1 cellular context compared by ENCODE assay signal in genomic region chr3:193711523-193711963, GRCh38.
A peak's percentile ranks its signal among the peaks of the same experiment; 100 is the strongest.
TF ChIP-seq lines count a peak whose summit lies in the region.

No MANE protein-coding gene starts in this region.

TF ChIP-seq in HepG2, 621 proteins besides CTCF, POLR2A, EP300 and RAD21 (continued from another document and continues in another):
- TF ChIP-seq TRAFD1 (CRISPR knock-in tag; IDR thresholded peaks at IDR 0.05; ENCODE audit: borderline replicate concordance) (peak; percentile 62; the same call in 1 of the 2 replicates), MTA1 (CRISPR knock-in tag; IDR thresholded peaks at IDR 0.05; ENCODE audit: borderline replicate concordance) (peak; percentile 85), ZNF318 (CRISPR knock-in tag; IDR thresholded peaks at IDR 0.05) (peak; percentile 46; the same call in 1 of the 2 replicates), ATF5 (CRISPR knock-in tag; IDR thresholded peaks at IDR 0.05; ENCODE audit: low read depth) (no peak), PBX2 (CRISPR knock-in tag; IDR thresholded peaks at IDR 0.05) (0 out of 2 replicates have a peak, but pooled peaks have one; percentile 26), CC2D1A (CRISPR knock-in tag; IDR thresholded peaks at IDR 0.05) (no peak), ZNF101 (CRISPR knock-in tag; IDR thresholded peaks at IDR 0.05; ENCODE audit: borderline replicate concordance, low read depth) (no peak), DMAP1 (CRISPR knock-in tag; IDR thresholded peaks at IDR 0.05) (no peak), ZNF878 (CRISPR knock-in tag; IDR thresholded peaks at IDR 0.05) (peak; percentile 67; the same call in 1 of the 2 replicates), TFDP1 (CRISPR knock-in tag; IDR thresholded peaks at IDR 0.05; ENCODE audit: borderline replicate concordance) (peak; percentile 51; the same call in 1 of the 2 replicates), DBP (CRISPR knock-in tag; IDR thresholded peaks at IDR 0.05; ENCODE audit: not compliant biosample characterization) (no peak), ZBTB1 (CRISPR knock-in tag; IDR thresholded peaks at IDR 0.05; ENCODE audit: borderline replicate concordance) (no peak), BRF2 (CRISPR knock-in tag; IDR thresholded peaks at IDR 0.05) (no peak), HOXD1 (CRISPR knock-in tag; IDR thresholded peaks at IDR 0.05) (no peak), FOSL1 (CRISPR knock-in tag; IDR thresholded peaks at IDR 0.05; ENCODE audit: borderline replicate concordance) (no peak), ZFP36 (IDR thresholded peaks at IDR 0.05; ENCODE audit: borderline replicate concordance, low read depth, low read length, partially characterized antibody) (no peak), MXI1 (IDR thresholded peaks at IDR 0.05; ENCODE audit: borderline replicate concordance, low read depth, low read length) (peak; percentile 50; the same call in 1 of the 3 replicates), AGO2 (optimal IDR thresholded peaks at IDR 0.05; ENCODE audit: low read depth, low read length) (peak; percentile 52), ZC3H4 (CRISPR knock-in tag; IDR thresholded peaks at IDR 0.05; ENCODE audit: borderline replicate concordance) (no peak; the same call in 1 of the 2 replicates), PPARG (CRISPR knock-in tag; conservative IDR thresholded peaks at IDR 0.05) (peak; percentile 95), CCAR2 (optimal IDR thresholded peaks at IDR 0.05; ENCODE audit: low read depth, low read length) (no peak), ZNF644 (CRISPR knock-in tag; IDR thresholded peaks at IDR 0.05; ENCODE audit: low read depth) (no peak; the same call in 1 of the 2 replicates), MBNL3 (CRISPR knock-in tag; conservative IDR thresholded peaks at IDR 0.05) (no peak), ZFP1 (CRISPR knock-in tag; IDR thresholded peaks at IDR 0.05) (0 out of 2 replicates have a peak, but pooled peaks have one; percentile 38), ZNF574 (CRISPR knock-in tag; IDR thresholded peaks at IDR 0.05) (peak; percentile 39; the same call in 1 of the 2 replicates), FLYWCH1 (CRISPR knock-in tag; IDR thresholded peaks at IDR 0.05) (no peak), SKI (IDR thresholded peaks at IDR 0.05; ENCODE audit: partially characterized antibody) (peak; percentile 55), GATAD1 (CRISPR knock-in tag; IDR thresholded peaks at IDR 0.05) (peak; percentile 66), CEBPG (CRISPR knock-in tag; IDR thresholded peaks at IDR 0.05) (peak; percentile 68), ZNF770 (CRISPR knock-in tag; IDR thresholded peaks at IDR 0.05) (peak; percentile 42; the same call in 1 of the 2 replicates), JDP2 (CRISPR knock-in tag; IDR thresholded peaks at IDR 0.05; ENCODE audit: borderline replicate concordance) (no peak; the same call in 1 of the 2 replicates), HNF4G (IDR thresholded peaks at IDR 0.05; ENCODE audit: borderline replicate concordance, low read depth, low read length) (peak; percentile 70; the same call in 1 of the 2 replicates), HNF4G (CRISPR knock-in tag; IDR thresholded peaks at IDR 0.05; ENCODE audit: borderline replicate concordance, low read depth) (peak; percentile 53; the same call in 1 of the 2 replicates), HOXA9 (CRISPR knock-in tag; IDR thresholded peaks at IDR 0.05; ENCODE audit: borderline replicate concordance) (no peak), KDM2A (CRISPR knock-in tag; IDR thresholded peaks at IDR 0.05; ENCODE audit: borderline replicate concordance, low read depth) (peak; percentile 66), PITX1 (CRISPR knock-in tag; IDR thresholded peaks at IDR 0.05) (no peak), RARG (CRISPR knock-in tag; IDR thresholded peaks at IDR 0.05; ENCODE audit: low read depth) (no peak)
